8 cellular contexts compared by ENCODE assay signal in genomic region chr9:27572918-27573698, GRCh38.
DNase-seq lines count a peak whose midpoint lies in the region; ATAC-seq and TF ChIP-seq lines count a peak whose summit lies in the region.

C9orf72 (minus strand) TSS chr9:27573481; CDS start chr9:27567120, 6,361 bp downstream.

- peak within 1 kb of the TSS; percentile 72 for H3K4me3 ChIP-seq in astrocyte of the spinal cord (ENCODE audit: low read depth, low read length)
- peak within 1 kb of the TSS; percentile 79 for H3K4me3 ChIP-seq in iPS-18c (ENCODE audit: insufficient read depth, low read depth, low read length)

- peaks cover 6% of the 10 kb centered on the region for H3K4me1 ChIP-seq in ES-I3 (ENCODE audit: insufficient read depth, low read length)

- ATAC-seq in GM21528 (IDR thresholded peaks at IDR 0.05; ENCODE audit: low FRiP score, unreplicated experiment) = peak; percentile 74

- 0 out of 2 replicates have a peak, but pooled peaks cover 2% of the 10 kb centered on the region for H3K9me3 ChIP-seq in ES-I3 (ENCODE audit: control insufficient read depth, insufficient read depth, low read length)
- H3K9me3 ChIP-seq in iPS-18c (ENCODE audit: control insufficient read depth, insufficient read depth, low read length) = no peaks in the 10 kb centered on the region

- TF ChIP-seq CTCF in astrocyte of the spinal cord (IDR thresholded peaks at IDR 0.05; ENCODE audit: low read depth, low read length) = no peak

- H3K36me3 ChIP-seq in ES-I3 (ENCODE audit: insufficient read depth, low read length) = no peaks in the 10 kb centered on the region

- peak within 1 kb of the TSS; percentile 90 for H3K9ac ChIP-seq in ES-I3 (ENCODE audit: low read depth, low read length)

- in situ Hi-C loops in astrocyte of the spinal cord (cut with HindIII; ENCODE audit: low sequenced_read_pairs) = no loop called here

- peak; percentile 35 for DNase-seq in HuH-7.5 (ENCODE audit: low spot score)
- peak; percentile 85 for DNase-seq in T-helper 9 cell
- DNase-seq in astrocyte of the spinal cord (ENCODE audit: low read depth, low spot score) = peak; percentile 63
- DNase-seq in stimulated activated CD4-positive, alpha-beta T cell treated with anti-CD3 and anti-CD28 coated beads, Interleukin-15, amount 100 ng/mL, for 1 hour (ENCODE audit: low read depth in 1 of 2, low spot score in 1 of 2) = peak; percentile 79 to 87
- no peak for DNase-seq in amniotic stem cell (lab: John Stamatoyannopoulos, UW)
